15 cellular contexts compared by ENCODE assay signal in genomic region chr3:169871129-169871886, GRCh38. TPM values are rescaled to one million over a fixed set of nuclear protein-coding genes. Genes with fewer than 3 reads are reported as not detected.
DNase-seq lines count a peak whose midpoint lies in the region; ATAC-seq and TF ChIP-seq lines count a peak whose summit lies in the region.
"Had no signal": no experiment of that assay in that cellular context is flagged by ENCODE, and none has a peak within 500 bp of the region (broad histone marks: within the 10 kb centered on the region; RNA-seq: fewer than 3 reads in every experiment).

No MANE protein-coding gene starts in this region.

- DNase-seq in GM12865 (ENCODE audit: low read depth) (peak; percentile 53), HT-29 (ENCODE audit: low spot score) (peak; percentile 33), SHP77 treated with DMSO at 0.1 percent for 48 hours (lab: John Stamatoyannopoulos, UW) (no peak), MG63 (no peak), mesenteric fat pad (ENCODE audit: low spot score) (no peak)
- no peak for DNase-seq in activated naive CD8-positive, alpha-beta T cell treated with anti-CD3 and anti-CD28 coated beads, Interleukin-2, amount 10 ng/mL, durations not matched to agents 7 days and 5 days
- peak in 7 of 9 donors; percentile 8 to 59 (median 42) for DNase-seq in naive thymus-derived CD4-positive, alpha-beta T cell
- no peak for DNase-seq in activated CD4-positive, CD25-positive, alpha-beta regulatory T cell (lab: John Stamatoyannopoulos, UW)
- DNase-seq: left ventricle myocardium superior, NCI-H1105, NCI-H446, substantia nigra had no signal

- H3K27ac Mint-ChIP-seq in activated naive CD8-positive, alpha-beta T cell treated with anti-CD3 and anti-CD28 coated beads, Interleukin-2, amount 10 ng/mL, durations not matched to agents 7 days and 5 days = peak overlapping the region; percentile 59
- H3K27ac Mint-ChIP-seq in naive thymus-derived CD4-positive, alpha-beta T cell = peak overlapping the region; percentile 9 to 84 (median 65)

- H3K4me1 Mint-ChIP-seq in activated naive CD8-positive, alpha-beta T cell treated with anti-CD3 and anti-CD28 coated beads, Interleukin-2, amount 10 ng/mL, durations not matched to agents 7 days and 5 days = peaks cover 13% of the 10 kb centered on the region
- peaks cover 14 to 46% (median 27%) of the 10 kb centered on the region in 7 donors for H3K4me1 Mint-ChIP-seq in naive thymus-derived CD4-positive, alpha-beta T cell

- intact Hi-C loops in naive thymus-derived CD4-positive, alpha-beta T cell (cut with micrococcal nuclease) = loop anchor here in 1 of 2 donors (1.0 kb wide), 1 partner anchor 58 kb away; no protein-coding TSS in a partner anchor

- CTCF ChIA-PET in naive thymus-derived CD4-positive, alpha-beta T cell (lab: Charles Lee) = interaction anchor here (1.1 to 1.4 kb wide), 2 partner anchors 9 to 96 kb away, joined by 3 to 4 read pairs; partner anchors contain the start of gene SEC62

- no peaks in the 10 kb centered on the region for H3K36me3 ChIP-seq in naive thymus-derived CD4-positive, alpha-beta T cell (ENCODE audit: control insufficient read depth in 2 of 3, insufficient read depth in 3 of 3, low read length in 3 of 3)
- H3K36me3 ChIP-seq in MG63 = no peaks in the 10 kb centered on the region
- H3K36me3 ChIP-seq: neutrophil had no signal

- no peak overlapping the region for H3K4me3 ChIP-seq in GM12865 (ENCODE audit: low read depth, low read length)
- no peak overlapping the region for H3K4me3 ChIP-seq in naive thymus-derived CD4-positive, alpha-beta T cell (ENCODE audit: low read length)
- H3K4me3 ChIP-seq in MG63 = no peak overlapping the region

- TF ChIP-seq CTCF in GM12865 (IDR thresholded peaks at IDR 0.05; ENCODE audit: insufficient read depth, low read depth, low read length, missing control alignments) = no peak

- H3K27me3 Mint-ChIP-seq in activated naive CD8-positive, alpha-beta T cell treated with anti-CD3 and anti-CD28 coated beads, Interleukin-2, amount 10 ng/mL, durations not matched to agents 7 days and 5 days = peaks cover 6% of the 10 kb centered on the region
- H3K27me3 Mint-ChIP-seq in naive thymus-derived CD4-positive, alpha-beta T cell = peaks cover 0 to 2% (median 0%) of the 10 kb centered on the region in 5 donors

- peak overlapping the region; percentile 41 for H3K4me3 Mint-ChIP-seq in activated naive CD8-positive, alpha-beta T cell treated with anti-CD3 and anti-CD28 coated beads, Interleukin-2, amount 10 ng/mL, durations not matched to agents 7 days and 5 days
- peak overlapping the region; percentile 38 to 78 (median 62) for H3K4me3 Mint-ChIP-seq in naive thymus-derived CD4-positive, alpha-beta T cell

- H3K27me3 ChIP-seq in naive thymus-derived CD4-positive, alpha-beta T cell (ENCODE audit: control insufficient read depth in 2 of 2, insufficient read depth in 2 of 2, low read length in 2 of 2) = no peaks in the 10 kb centered on the region
- H3K27me3 ChIP-seq in MG63 = no peaks in the 10 kb centered on the region; the same call in 1 of the 2 replicates
- H3K27me3 ChIP-seq: neutrophil had no signal

- H3K36me3 Mint-ChIP-seq in activated naive CD8-positive, alpha-beta T cell treated with anti-CD3 and anti-CD28 coated beads, Interleukin-2, amount 10 ng/mL, durations not matched to agents 7 days and 5 days = no peaks in the 10 kb centered on the region
- H3K36me3 Mint-ChIP-seq in naive thymus-derived CD4-positive, alpha-beta T cell = peaks cover 0 to 4% (median 0%) of the 10 kb centered on the region in 5 donors

- H3K9me3 ChIP-seq in naive thymus-derived CD4-positive, alpha-beta T cell (ENCODE audit: control insufficient read depth in 2 of 3, low read length in 3 of 3) = no peaks in the 10 kb centered on the region
- no peaks in the 10 kb centered on the region for H3K9me3 ChIP-seq in MG63
- H3K9me3 ChIP-seq: neutrophil had no signal

- no peak overlapping the region for H3K27ac ChIP-seq in naive thymus-derived CD4-positive, alpha-beta T cell (ENCODE audit: low read depth, low read length)
- H3K27ac ChIP-seq: neutrophil had no signal

- peaks cover 0 to 18% of the 10 kb centered on the region in 2 donors for H3K4me1 ChIP-seq in naive thymus-derived CD4-positive, alpha-beta T cell (ENCODE audit: control insufficient read depth in 2 of 2, insufficient read depth in 2 of 2, low read length in 2 of 2)

- POLR2A ChIA-PET in activated naive CD8-positive, alpha-beta T cell treated with anti-CD3 and anti-CD28 coated beads, Interleukin-2, amount 10 ng/mL, durations not matched to agents 7 days and 5 days (lab: Charles Lee) = no interaction called here
- POLR2A ChIA-PET in naive thymus-derived CD4-positive, alpha-beta T cell (lab: Charles Lee) = interaction anchor here (0.7 to 3.6 kb wide), 6 partner anchors 9 to 349 kb away, joined by 3 to 26 read pairs (median 4); partner anchors contain the start of gene SEC62

- ATAC-seq in activated naive CD8-positive, alpha-beta T cell treated with anti-CD3 and anti-CD28 coated beads, Interleukin-2, amount 10 ng/mL, durations not matched to agents 7 days and 5 days (ENCODE audit: low read depth) = peak; percentile 96
- ATAC-seq in naive thymus-derived CD4-positive, alpha-beta T cell = no peak
- ATAC-seq: esophagus mucosa, left ventricle myocardium superior had no signal

- peaks cover 5% of the 10 kb centered on the region for H3K9me3 Mint-ChIP-seq in activated naive CD8-positive, alpha-beta T cell treated with anti-CD3 and anti-CD28 coated beads, Interleukin-2, amount 10 ng/mL, durations not matched to agents 7 days and 5 days
- peaks cover 0 to 3% (median 0%) of the 10 kb centered on the region in 11 donors for H3K9me3 Mint-ChIP-seq in naive thymus-derived CD4-positive, alpha-beta T cell

RNA-seq across cellular contexts. Expression of gene LRRC31, which starts 1.6 kb away (rescaled TPM):
- 0.29 and 0.48 TPM in 2 replicates for total RNA-seq in HT-29 (2014; rRNA removed; shearing (Covaris generic))
- not detected for total RNA-seq in activated naive CD8-positive, alpha-beta T cell treated with anti-CD3 and anti-CD28 coated beads, Interleukin-2, amount 10 ng/mL, durations not matched to agents 7 days and 5 days
- total RNA-seq in naive thymus-derived CD4-positive, alpha-beta T cell = not detected
- not detected for polyA plus RNA-seq in naive thymus-derived CD4-positive, alpha-beta T cell
- total RNA-seq in MG63 (2014; rRNA removed; shearing (Covaris generic); ENCODE audit: low replicate concordance) = not detected in 2 replicates
- total RNA-seq in mesenteric fat pad = not detected
- total RNA-seq: activated CD8-positive, alpha-beta memory T cell treated with anti-CD3 and anti-CD28 coated beads for 36 hours; esophagus mucosa; left ventricle myocardium superior had no signal

RNA-seq across cellular contexts. Expression of gene SAMD7, which starts 40.1 kb away (rescaled TPM):
- not detected in 2 replicates for total RNA-seq in HT-29 (2014; rRNA removed; shearing (Covaris generic))
- total RNA-seq in activated naive CD8-positive, alpha-beta T cell treated with anti-CD3 and anti-CD28 coated beads, Interleukin-2, amount 10 ng/mL, durations not matched to agents 7 days and 5 days = not detected
- not detected for total RNA-seq in naive thymus-derived CD4-positive, alpha-beta T cell
- not detected for polyA plus RNA-seq in naive thymus-derived CD4-positive, alpha-beta T cell
- total RNA-seq in MG63 (2014; rRNA removed; shearing (Covaris generic); ENCODE audit: low replicate concordance) = not detected in 2 replicates
- total RNA-seq in mesenteric fat pad = not detected
- total RNA-seq: activated CD8-positive, alpha-beta memory T cell treated with anti-CD3 and anti-CD28 coated beads for 36 hours; esophagus mucosa; left ventricle myocardium superior had no signal

RNA-seq across cellular contexts. Expression of gene LRRC34, which starts 58.6 kb away (rescaled TPM):
- total RNA-seq in HT-29 (2014; rRNA removed; shearing (Covaris generic)) = 0.81 and 4.2 TPM in 2 replicates
- 1 to 10 TPM; 6.9 to 8.1 TPM for total RNA-seq in activated naive CD8-positive, alpha-beta T cell treated with anti-CD3 and anti-CD28 coated beads, Interleukin-2, amount 10 ng/mL, durations not matched to agents 7 days and 5 days
- total RNA-seq in naive thymus-derived CD4-positive, alpha-beta T cell = 1 to 10 TPM in 1 of 5 experiments, under 1 TPM in 4; 0.30 to 3.7 (median 0.42) TPM
- polyA plus RNA-seq in naive thymus-derived CD4-positive, alpha-beta T cell = under 1 TPM; 0.26 to 0.40 TPM
- 3.9 and 12.2 TPM in 2 replicates for total RNA-seq in MG63 (2014; rRNA removed; shearing (Covaris generic); ENCODE audit: low replicate concordance)
- total RNA-seq in mesenteric fat pad = 3.4 TPM

RNA-seq across cellular contexts. Expression of gene LRRIQ4, which starts 58.6 kb away (rescaled TPM):
- total RNA-seq in HT-29 (2014; rRNA removed; shearing (Covaris generic)) = not detected in 2 replicates
- total RNA-seq in activated naive CD8-positive, alpha-beta T cell treated with anti-CD3 and anti-CD28 coated beads, Interleukin-2, amount 10 ng/mL, durations not matched to agents 7 days and 5 days = under 1 TPM; 0.22 to 0.23 TPM
- under 1 TPM in 1 of 5 experiments, not detected in 4; 0.12 TPM for total RNA-seq in naive thymus-derived CD4-positive, alpha-beta T cell
- polyA plus RNA-seq in naive thymus-derived CD4-positive, alpha-beta T cell = not detected
- not detected in 2 replicates for total RNA-seq in MG63 (2014; rRNA removed; shearing (Covaris generic); ENCODE audit: low replicate concordance)
- total RNA-seq in mesenteric fat pad = not detected
- total RNA-seq: esophagus mucosa, left ventricle myocardium superior had no signal

Comparison
In these comparisons a context has a peak if more than half of its experiments do, and no peak if none do; other contexts are left out.
1. DNase-seq: peak in GM12865 (single experiment), HT-29 (single experiment) and naive thymus-derived CD4-positive, alpha-beta T cell (7 of 9); none in activated naive CD8-positive, alpha-beta T cell treated with anti-CD3 and anti-CD28 coated beads, Interleukin-2, amount 10 ng/mL, durations not matched to agents 7 days and 5 days (single experiment), activated CD4-positive, CD25-positive, alpha-beta regulatory T cell (0 of 4), SHP77 treated with DMSO at 0.1 percent for 48 hours (single experiment), MG63 (single experiment) and mesenteric fat pad (single experiment).